Comparison of ENCODE assay signal across 2 cellular contexts in genomic region chr20:774680-775057, GRCh38.
TF ChIP-seq lines count a peak whose summit lies in the region.

No MANE protein-coding gene starts in this region.

TF ChIP-seq in GM23338, 12 proteins besides CTCF, POLR2A, EP300 and RAD21:
- no peak for TF ChIP-seq POLR2AphosphoS5 (IDR thresholded peaks at IDR 0.05; ENCODE audit: low read depth)
- TF ChIP-seq ZNF114 (CRISPR knock-in tag; IDR thresholded peaks at IDR 0.05): no peak
- no peak for TF ChIP-seq STAT1 (IDR thresholded peaks at IDR 0.05; ENCODE audit: unreplicated experiment)

TF ChIP-seq in H1, 55 proteins besides CTCF, POLR2A, EP300 and RAD21:
- no peak for TF ChIP-seq JUND (IDR thresholded peaks at IDR 0.05; ENCODE audit: low read length)
- TF ChIP-seq SIX5 (IDR thresholded peaks at IDR 0.05; ENCODE audit: low read depth, low read length): no peak
- TF ChIP-seq KDM5A (IDR thresholded peaks at IDR 0.05; ENCODE audit: low read length): no peak
- no peak for TF ChIP-seq GTF2F1 (IDR thresholded peaks at IDR 0.05; ENCODE audit: borderline replicate concordance, low read depth, low read length)
- no peak for TF ChIP-seq NRF1 (IDR thresholded peaks at IDR 0.05; ENCODE audit: low read depth, low read length)
- TF ChIP-seq SP2 (IDR thresholded peaks at IDR 0.05; ENCODE audit: low read length): no peak
- no peak for TF ChIP-seq CHD1 (IDR thresholded peaks at IDR 0.05; ENCODE audit: low read depth, low read length)
- TF ChIP-seq BCL11A (IDR thresholded peaks at IDR 0.05; ENCODE audit: low read depth in 2 of 2, low read length in 2 of 2): no peak
- TF ChIP-seq RXRA (IDR thresholded peaks at IDR 0.05; ENCODE audit: insufficient read depth, low read depth, low read length): no peak
- no peak for TF ChIP-seq SP1 (IDR thresholded peaks at IDR 0.05; ENCODE audit: low read depth, low read length)
- no peak for TF ChIP-seq SAP30 (IDR thresholded peaks at IDR 0.05; ENCODE audit: insufficient read depth, insufficient replicate concordance, low read length)
- TF ChIP-seq CTBP2 (IDR thresholded peaks at IDR 0.05; ENCODE audit: borderline replicate concordance, insufficient read depth, insufficient read length, low read length): no peak
- no peak for TF ChIP-seq ATF3 (IDR thresholded peaks at IDR 0.05; ENCODE audit: insufficient read depth, low read depth, low read length)
- TF ChIP-seq TBP (IDR thresholded peaks at IDR 0.05; ENCODE audit: low read depth, low read length): no peak
- TF ChIP-seq GABPA (IDR thresholded peaks at IDR 0.05; ENCODE audit: borderline replicate concordance, insufficient read depth, low read length): no peak
